11 cellular contexts compared by ENCODE assay signal in genomic region chr7:107581387-107582013, GRCh38. TPM values are rescaled to one million over a fixed set of nuclear protein-coding genes. Genes with fewer than 3 reads are reported as not detected.
DNase-seq lines count a peak whose midpoint lies in the region; ATAC-seq and TF ChIP-seq lines count a peak whose summit lies in the region.
"Had no signal": no experiment of that assay in that cellular context is flagged by ENCODE, and none has a peak within 500 bp of the region (broad histone marks: within the 10 kb centered on the region; RNA-seq: fewer than 3 reads in every experiment).

No MANE protein-coding gene starts in this region.

- no peaks in the 10 kb centered on the region for H3K9me3 ChIP-seq in fibroblast of lung (ENCODE audit: control insufficient read depth, insufficient read depth, low read depth, low read length)
- H3K9me3 ChIP-seq: neutrophil had no signal

- no peaks in the 10 kb centered on the region for H4K20me1 ChIP-seq in fibroblast of lung (ENCODE audit: control insufficient read depth, extremely low read depth, insufficient read depth, low read length)

- H3K27me3 Mint-ChIP-seq in WTC11 (ENCODE audit: low read depth): no peaks in the 10 kb centered on the region
- peaks cover 0 to 2% (median 0%) of the 10 kb centered on the region in 3 donors for H3K27me3 Mint-ChIP-seq in CD14-positive monocyte (ENCODE audit: low read depth in 3 of 3)

- H3K4me1 Mint-ChIP-seq in WTC11: no peaks in the 10 kb centered on the region
- peaks cover 19% of the 10 kb centered on the region for H3K4me1 Mint-ChIP-seq in CD14-positive monocyte

- no peak for ATAC-seq in WTC11

- no peaks in the 10 kb centered on the region for H3K4me1 ChIP-seq in fibroblast of lung (ENCODE audit: control insufficient read depth, extremely low read depth, insufficient read depth, low read length)

- H2AFZ ChIP-seq in fibroblast of lung (ENCODE audit: low read length): no peak overlapping the region

- H3K4me2 ChIP-seq in fibroblast of lung (ENCODE audit: extremely low read depth, insufficient read depth, low read length): peak overlapping the region; percentile 75

- DNase-seq in HT-29 (ENCODE audit: low spot score) (peak; percentile 31), WTC11 (ENCODE audit: low spot score) (no peak), fibroblast of lung (ENCODE audit: low read depth in 2 of 2) (peak in 1 of 2 donors; percentile 48), skeletal muscle cell (ENCODE audit: low read depth) (no peak), mucosa of gallbladder (ENCODE audit: low spot score) (no peak), CD14-positive monocyte (ENCODE audit: low spot score) (no peak), Ammon's horn (ENCODE audit: low spot score) (no peak)
- no peak for DNase-seq in stimulated activated CD4-positive, alpha-beta T cell treated with anti-CD3 and anti-CD28 coated beads, Interleukin-2, amount 100 ng/mL, for 48 hours
- DNase-seq: cerebellar nuclear complex, Kasumi-1 had no signal

- POLR2A ChIA-PET in WTC11 (lab: Charles Lee): no interaction called here

- H3K36me3 Mint-ChIP-seq in WTC11 (no peaks in the 10 kb centered on the region; the same call in 1 of the 2 replicates), CD14-positive monocyte (peaks cover 18 to 24% of the 10 kb centered on the region in 2 donors)

- H3K27ac Mint-ChIP-seq in WTC11 (no peak overlapping the region), CD14-positive monocyte (peak overlapping the region in 1 of 7 donors; percentile 33)

- H3K27me3 ChIP-seq in fibroblast of lung (ENCODE audit: control insufficient read depth, insufficient read depth, low read length): no peaks in the 10 kb centered on the region
- H3K27me3 ChIP-seq: neutrophil had no signal

- CTCF ChIA-PET in WTC11 (lab: Charles Lee): no interaction called here

- peak overlapping the region; percentile 49 for H3K4me3 Mint-ChIP-seq in WTC11
- no peak overlapping the region for H3K4me3 Mint-ChIP-seq in CD14-positive monocyte

- H3K4me3 ChIP-seq in fibroblast of lung (replicated peaks in 1 of 4; ENCODE audit: control extremely low read depth in 1 of 4, insufficient read depth in 1 of 4, low read depth in 3 of 4, low read length in 4 of 4) (peak overlapping the region; percentile 57 to 93 (median 84)), skeletal muscle cell (ENCODE audit: low read depth, low read length) (peak overlapping the region; percentile 82)

- no peak overlapping the region for H3K27ac ChIP-seq in fibroblast of lung (ENCODE audit: insufficient read depth, low read length)

- intact Hi-C loops in CD14-positive monocyte (cut with micrococcal nuclease): no loop called here

- peaks cover 2% of the 10 kb centered on the region for H3K36me3 ChIP-seq in fibroblast of lung (ENCODE audit: control insufficient read depth, insufficient read depth, low read length)
- H3K36me3 ChIP-seq: neutrophil had no signal

- H3K9ac ChIP-seq in fibroblast of lung (ENCODE audit: insufficient read depth, low read length): no peak overlapping the region

- peaks cover 27% of the 10 kb centered on the region for H3K79me2 ChIP-seq in fibroblast of lung (ENCODE audit: control insufficient read depth, insufficient read depth, low read length)

- no peak for TF ChIP-seq CTCF in WTC11 (IDR thresholded peaks at IDR 0.05)
- no peak for TF ChIP-seq CTCF in fibroblast of lung (conservative IDR thresholded peaks at IDR 0.05 in 1 of 2, IDR thresholded peaks at IDR 0.05 in 1 of 2; ENCODE audit: low read depth in 1 of 2, low read length in 2 of 2)
- TF ChIP-seq CTCF in CD14-positive monocyte (IDR thresholded peaks at IDR 0.05): no peak

- H3K9me3 Mint-ChIP-seq in WTC11 (no peaks in the 10 kb centered on the region), CD14-positive monocyte (peaks cover 0 to 2% (median 0%) of the 10 kb centered on the region in 7 donors)

TF ChIP-seq in WTC11, 78 proteins besides CTCF, POLR2A, EP300 and RAD21 (continues in another document):
- TF ChIP-seq E2F1 (CRISPR knock-in tag; IDR thresholded peaks at IDR 0.05) (no peak), TP53 (CRISPR knock-in tag; IDR thresholded peaks at IDR 0.05) (no peak), ZNF138 (CRISPR knock-in tag; conservative IDR thresholded peaks at IDR 0.05) (no peak), KAT7 (CRISPR knock-in tag; IDR thresholded peaks at IDR 0.05; ENCODE audit: borderline replicate concordance) (no peak), ETV6 (CRISPR knock-in tag; IDR thresholded peaks at IDR 0.05) (no peak), E2F4 (CRISPR knock-in tag; IDR thresholded peaks at IDR 0.05; ENCODE audit: borderline replicate concordance, low read depth) (no peak), USF2 (CRISPR knock-in tag; IDR thresholded peaks at IDR 0.05) (no peak), SMAD4 (CRISPR knock-in tag; IDR thresholded peaks at IDR 0.05) (no peak), ATF3 (CRISPR knock-in tag; conservative IDR thresholded peaks at IDR 0.05) (no peak), ELF4 (CRISPR knock-in tag; IDR thresholded peaks at IDR 0.05; ENCODE audit: low read depth) (no peak), ZNF317 (CRISPR knock-in tag; IDR thresholded peaks at IDR 0.05; ENCODE audit: borderline replicate concordance, low read depth) (no peak), ZNF416 (CRISPR knock-in tag; IDR thresholded peaks at IDR 0.05) (no peak), NFE2L1 (CRISPR knock-in tag; IDR thresholded peaks at IDR 0.05) (no peak), ATF2 (CRISPR knock-in tag; IDR thresholded peaks at IDR 0.05; ENCODE audit: borderline replicate concordance, low read depth) (no peak), NR3C1 (CRISPR knock-in tag; conservative IDR thresholded peaks at IDR 0.05; ENCODE audit: low read depth) (no peak)

RNA-seq across cellular contexts. Expression of gene BCAP29, which starts 1.5 kb away (rescaled TPM):
- 8.6 and 13.9 TPM in 2 replicates for total RNA-seq in HT-29 (2014; rRNA removed; shearing (Covaris generic))
- total RNA-seq in WTC11 (2021) (14.5 to 19.6 TPM (median 19.0 TPM) in 3 replicates), fibroblast of lung (40.8 and 64.7 TPM in 2 replicates), mucosa of gallbladder (39.2 TPM)
- polyA plus RNA-seq in fibroblast of lung (68.5 and 79.7 TPM in 2 replicates), CD14-positive monocyte (10 to 100 TPM; 58.8 to 76.0 TPM)
- polyA plus RNA-seq in fibroblast of lung (2012): 54.0 and 72.0 TPM in 2 replicates
- 2.7 and 5.1 TPM in 2 replicates for polyA minus RNA-seq in fibroblast of lung (ENCODE audit: low replicate concordance)

RNA-seq across cellular contexts. Expression of gene DUS4L, which starts 17.7 kb away (rescaled TPM):
- total RNA-seq in HT-29 (2014; rRNA removed; shearing (Covaris generic)): 8.8 and 13.3 TPM in 2 replicates
- total RNA-seq in WTC11 (2021): 10.0 to 15.3 TPM (median 10.4 TPM) in 3 replicates
- total RNA-seq in fibroblast of lung: 6.4 and 8.8 TPM in 2 replicates
- 5.5 TPM in 2 replicates for polyA plus RNA-seq in fibroblast of lung
- polyA plus RNA-seq in fibroblast of lung (2012): 3.8 and 4.7 TPM in 2 replicates
- 0.20 and 2.0 TPM in 2 replicates for polyA minus RNA-seq in fibroblast of lung (ENCODE audit: low replicate concordance)
- 6.6 TPM for total RNA-seq in mucosa of gallbladder
- 1 to 10 TPM; 1.6 to 1.7 TPM for polyA plus RNA-seq in CD14-positive monocyte

RNA-seq across cellular contexts. Expression of gene COG5, which starts 17.8 kb away (rescaled TPM):
- total RNA-seq in HT-29 (2014; rRNA removed; shearing (Covaris generic)): 49.6 and 58.0 TPM in 2 replicates
- total RNA-seq in WTC11 (2021): 23.3 to 24.5 TPM (median 23.8 TPM) in 3 replicates
- 28.2 and 34.5 TPM in 2 replicates for total RNA-seq in fibroblast of lung
- polyA plus RNA-seq in fibroblast of lung: 32.7 and 40.3 TPM in 2 replicates
- polyA plus RNA-seq in fibroblast of lung (2012): 20.1 and 26.4 TPM in 2 replicates
- polyA minus RNA-seq in fibroblast of lung (ENCODE audit: low replicate concordance): 9.8 and 17.0 TPM in 2 replicates
- total RNA-seq in mucosa of gallbladder: 34.6 TPM
- 10 to 100 TPM; 28.1 to 29.0 TPM for polyA plus RNA-seq in CD14-positive monocyte
